15 cellular contexts compared by ENCODE assay signal in the genomic region with DNA sequence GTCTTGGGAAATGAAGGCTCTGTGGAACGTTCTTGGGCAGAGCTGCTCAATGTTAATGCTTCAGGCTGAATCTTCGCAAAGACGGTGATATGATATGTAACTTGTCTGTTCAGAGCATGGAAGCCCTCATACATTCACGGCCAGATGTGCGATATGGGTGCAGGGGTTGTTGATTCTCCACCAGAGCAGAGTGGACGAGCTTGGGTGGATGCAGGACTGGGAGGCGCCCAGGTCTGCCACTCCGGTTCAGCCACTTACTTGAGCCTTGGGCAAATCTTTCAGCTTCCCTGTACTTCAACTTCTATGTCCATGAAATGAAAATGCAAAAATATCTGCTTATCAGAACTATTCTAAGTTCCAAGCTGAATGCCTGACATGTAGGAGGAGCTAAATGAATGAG.
"Had no signal": no experiment of that assay in that cellular context is flagged by ENCODE, and none has a peak within 500 bp of the region (broad histone marks: within the 10 kb centered on the region; RNA-seq: fewer than 3 reads in every experiment).

No MANE protein-coding gene starts in this region.

- H3K4me1 ChIP-seq: right lobe of liver, SJCRH30, spleen had no signal

- H3K9me3 ChIP-seq: uterus had no signal

- H3K27me3 Mint-ChIP-seq: activated naive CD8-positive, alpha-beta T cell treated with anti-CD3 and anti-CD28 coated beads for 36 hours; stimulated activated naive B cell treated with anti-CD40 and anti-IgM and Interleukin-4, amounts not matched to agents 10 μg/mL and 1 μg/mL and 100 μg/mL, for 72 hours had no signal

- H3K27ac Mint-ChIP-seq: activated naive CD8-positive, alpha-beta T cell treated with anti-CD3 and anti-CD28 coated beads for 36 hours; stimulated activated naive B cell treated with anti-CD40 and anti-IgM and Interleukin-4, amounts not matched to agents 10 μg/mL and 1 μg/mL and 100 μg/mL, for 72 hours had no signal

- H3K36me3 ChIP-seq: right lobe of liver, uterus had no signal

- H3K4me1 Mint-ChIP-seq: activated naive CD8-positive, alpha-beta T cell treated with anti-CD3 and anti-CD28 coated beads for 36 hours; naive B cell; stimulated activated naive B cell treated with anti-CD40 and anti-IgM and Interleukin-4, amounts not matched to agents 10 μg/mL and 1 μg/mL and 100 μg/mL, for 72 hours had no signal

- H3K4me3 ChIP-seq: cardiac muscle cell, right lobe of liver, SJCRH30, spleen, uterus had no signal

- ATAC-seq: right lobe of liver; stimulated activated naive B cell treated with anti-CD40 and anti-IgM and Interleukin-4, amounts not matched to agents 10 μg/mL and 1 μg/mL and 100 μg/mL, for 72 hours had no signal

- H3K27ac ChIP-seq: cardiac muscle cell, right lobe of liver, SJCRH30, spleen had no signal

- H3K27me3 ChIP-seq: cardiac muscle cell, right lobe of liver, SJCRH30, spleen, uterus had no signal

- H3K4me3 Mint-ChIP-seq: activated naive CD8-positive, alpha-beta T cell treated with anti-CD3 and anti-CD28 coated beads for 36 hours; stimulated activated naive B cell treated with anti-CD40 and anti-IgM and Interleukin-4, amounts not matched to agents 10 μg/mL and 1 μg/mL and 100 μg/mL, for 72 hours had no signal

- DNase-seq: activated CD4-positive, alpha-beta T cell treated with anti-CD3 and anti-CD28 coated beads, Interleukin-2, amount 50 U/mL, for 48 hours; activated CD4-positive, CD25-positive, alpha-beta regulatory T cell treated with anti-CD3 and anti-CD28 coated beads, Interleukin-2, amount 50 U/mL, for 72 hours; activated gamma-delta T cell; activated naive CD8-positive, alpha-beta T cell treated with anti-CD3 and anti-CD28 coated beads for 36 hours; activated T-cell treated with anti-CD3 and anti-CD28 coated beads, Interleukin-2, amount 50 U/mL, for 48 hours; glutamatergic neuron; naive B cell; right lobe of liver; SJCRH30; spleen; stimulated activated CD4-positive, alpha-beta T cell treated with anti-CD3 and anti-CD28 coated beads, Interleukin-1b, Interleukin-23, amount 100 ng/mL, for 48 hours; stimulated activated naive B cell treated with anti-CD40 and anti-IgM and Interleukin-4, amounts not matched to agents 10 μg/mL and 1 μg/mL and 100 μg/mL, for 72 hours; T-helper 9 cell had no signal
